9 cellular contexts compared by ENCODE assay signal in the genomic region with DNA sequence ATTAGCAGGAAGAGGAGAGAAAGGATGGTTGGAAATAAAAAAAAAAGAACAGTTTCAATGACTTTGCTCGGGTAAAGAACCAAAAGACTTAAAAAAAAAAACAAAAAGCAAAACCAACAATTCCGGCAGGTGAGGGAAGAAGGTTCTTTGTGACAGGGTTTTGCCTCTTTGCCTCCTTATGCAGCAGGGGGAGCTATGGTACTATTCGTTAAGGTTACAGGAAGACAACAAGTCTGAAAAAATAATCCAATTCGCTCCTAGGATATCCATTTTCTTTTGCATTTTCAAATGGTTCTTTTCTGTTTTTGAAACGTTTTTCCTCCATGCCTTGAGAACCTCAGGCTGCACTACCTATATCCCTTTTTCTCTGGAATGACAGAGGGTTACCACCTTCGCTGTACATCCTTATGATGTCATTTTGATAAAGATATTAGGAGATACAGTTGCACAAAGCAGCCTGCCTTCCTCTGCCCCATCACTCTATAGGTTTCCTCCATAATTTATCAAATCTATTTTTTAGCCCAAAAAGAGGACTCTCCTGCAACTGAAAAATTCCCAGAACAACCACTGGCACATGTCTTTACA. TPM values are rescaled to one million over a fixed set of nuclear protein-coding genes. Genes with fewer than 3 reads are reported as not detected.
DNase-seq lines count a peak whose midpoint lies in the region; ATAC-seq and TF ChIP-seq lines count a peak whose summit lies in the region.
"Had no signal": no experiment of that assay in that cellular context is flagged by ENCODE, and none has a peak within 500 bp of the region (broad histone marks: within the 10 kb centered on the region; RNA-seq: fewer than 3 reads in every experiment).

No MANE protein-coding gene starts in this region.

- H3K4me1 ChIP-seq in suprapubic skin: peaks cover 8% of the 10 kb centered on the region

- DNase-seq in DMS153 treated with DMSO at 0.1 percent for 48 hours (lab: John Stamatoyannopoulos, UW; ENCODE audit: unreplicated experiment) (peak; percentile 9), DMS153 (lab: John Stamatoyannopoulos, UW) (no peak), HCEC 1CT (peak; percentile 73), NCI-H345 (lab: John Stamatoyannopoulos, UW) (peak; percentile 38), iPS-NIHi11 (ENCODE audit: low spot score) (peak; percentile 73), suprapubic skin (ENCODE audit: low spot score in 2 of 2) (no peak)
- DNase-seq in activated T-helper 1 cell treated with anti-CD3 and anti-CD28 coated beads, Interleukin-12 subunit alpha, Interleukin-12 subunit beta, Interleukin-2, Interleukin-4 antibody, amounts not matched to agents 30 ng/mL and 10 ng/mL and 1 ng/mL, durations not matched to agents 14 hours and 24 hours and 36 hours (ENCODE audit: low spot score): peak; percentile 9

- intact Hi-C loops in activated T-helper 1 cell treated with anti-CD3 and anti-CD28 coated beads, Interleukin-12 subunit alpha, Interleukin-12 subunit beta, Interleukin-2, Interleukin-4 antibody, amounts not matched to agents 30 ng/mL and 10 ng/mL and 1 ng/mL, durations not matched to agents 14 hours and 24 hours and 36 hours (cut with micrococcal nuclease): loop anchor here (1.0 kb wide), 2 partner anchors 57 to 862 kb away; no protein-coding TSS in a partner anchor

- peak; percentile 31 to 51 for TF ChIP-seq CTCF in suprapubic skin (IDR thresholded peaks at IDR 0.05)

- TF ChIP-seq EP300 in suprapubic skin (IDR thresholded peaks at IDR 0.05): no peak

- no peaks in the 10 kb centered on the region for H3K9me3 Mint-ChIP-seq in activated T-helper 1 cell treated with anti-CD3 and anti-CD28 coated beads, Interleukin-12 subunit alpha, Interleukin-12 subunit beta, Interleukin-2, Interleukin-4 antibody, amounts not matched to agents 30 ng/mL and 10 ng/mL and 1 ng/mL, durations not matched to agents 14 hours and 24 hours and 36 hours

- no peak for TF ChIP-seq POLR2A in suprapubic skin (IDR thresholded peaks at IDR 0.05)

- ATAC-seq in GM19324 (IDR thresholded peaks at IDR 0.05; ENCODE audit: low FRiP score, unreplicated experiment): no peak

- no peaks in the 10 kb centered on the region for H3K9me3 ChIP-seq in suprapubic skin

- WGBS in suprapubic skin: 19% methylated on average over 6 of the region's 6 CpGs

- H3K36me3 Mint-ChIP-seq in activated T-helper 1 cell treated with anti-CD3 and anti-CD28 coated beads, Interleukin-12 subunit alpha, Interleukin-12 subunit beta, Interleukin-2, Interleukin-4 antibody, amounts not matched to agents 30 ng/mL and 10 ng/mL and 1 ng/mL, durations not matched to agents 14 hours and 24 hours and 36 hours (ENCODE audit: low read depth): no peaks in the 10 kb centered on the region

- no peaks in the 10 kb centered on the region for H3K36me3 ChIP-seq in suprapubic skin

- H3K27ac ChIP-seq in suprapubic skin: no peak overlapping the region
- H3K27ac ChIP-seq: BLaER1 treated with 17β-estradiol and CSF1 and Interleukin-3, amounts not matched to agents 10 nM and 100 nM had no signal

- H3K4me3 Mint-ChIP-seq in activated T-helper 1 cell treated with anti-CD3 and anti-CD28 coated beads, Interleukin-12 subunit alpha, Interleukin-12 subunit beta, Interleukin-2, Interleukin-4 antibody, amounts not matched to agents 30 ng/mL and 10 ng/mL and 1 ng/mL, durations not matched to agents 14 hours and 24 hours and 36 hours: no peak overlapping the region

- H3K27ac Mint-ChIP-seq in activated T-helper 1 cell treated with anti-CD3 and anti-CD28 coated beads, Interleukin-12 subunit alpha, Interleukin-12 subunit beta, Interleukin-2, Interleukin-4 antibody, amounts not matched to agents 30 ng/mL and 10 ng/mL and 1 ng/mL, durations not matched to agents 14 hours and 24 hours and 36 hours: no peak overlapping the region

- H3K27me3 Mint-ChIP-seq in activated T-helper 1 cell treated with anti-CD3 and anti-CD28 coated beads, Interleukin-12 subunit alpha, Interleukin-12 subunit beta, Interleukin-2, Interleukin-4 antibody, amounts not matched to agents 30 ng/mL and 10 ng/mL and 1 ng/mL, durations not matched to agents 14 hours and 24 hours and 36 hours (ENCODE audit: insufficient read depth): peaks cover 10% of the 10 kb centered on the region

- H3K27me3 ChIP-seq in suprapubic skin: no peaks in the 10 kb centered on the region
- H3K27me3 ChIP-seq: BLaER1 treated with 17β-estradiol and CSF1 and Interleukin-3, amounts not matched to agents 10 nM and 100 nM had no signal

- peaks cover 5% of the 10 kb centered on the region for H3K4me1 Mint-ChIP-seq in activated T-helper 1 cell treated with anti-CD3 and anti-CD28 coated beads, Interleukin-12 subunit alpha, Interleukin-12 subunit beta, Interleukin-2, Interleukin-4 antibody, amounts not matched to agents 30 ng/mL and 10 ng/mL and 1 ng/mL, durations not matched to agents 14 hours and 24 hours and 36 hours (ENCODE audit: low read depth)

- H3K4me3 ChIP-seq in suprapubic skin: no peak overlapping the region
- H3K4me3 ChIP-seq: BLaER1 treated with 17β-estradiol and CSF1 and Interleukin-3, amounts not matched to agents 10 nM and 100 nM had no signal

RNA-seq across cellular contexts. Expression of a gene that starts 55.0 kb away (rescaled TPM):
- 0.86 and 1.2 TPM in 2 replicates for total RNA-seq in activated T-helper 1 cell treated with anti-CD3 and anti-CD28 coated beads, Interleukin-12 subunit alpha, Interleukin-12 subunit beta, Interleukin-2, Interleukin-4 antibody, amounts not matched to agents 30 ng/mL and 10 ng/mL and 1 ng/mL, durations not matched to agents 14 hours and 24 hours and 36 hours
- total RNA-seq in suprapubic skin: 1 to 10 TPM in 2 of 4 donors, under 1 TPM in 2; 0.53 to 2.3 (median 0.94) TPM

Comparison
In these comparisons a context has a peak if more than half of its experiments do, and no peak if none do; other contexts are left out.
1. DNase-seq: peak in DMS153 treated with DMSO at 0.1 percent for 48 hours (single experiment), HCEC 1CT (single experiment), NCI-H345 (single experiment), activated T-helper 1 cell treated with anti-CD3 and anti-CD28 coated beads, Interleukin-12 subunit alpha, Interleukin-12 subunit beta, Interleukin-2, Interleukin-4 antibody, amounts not matched to agents 30 ng/mL and 10 ng/mL and 1 ng/mL, durations not matched to agents 14 hours and 24 hours and 36 hours (single experiment) and iPS-NIHi11 (single experiment); none in DMS153 (single experiment) and suprapubic skin (0 of 2).